ENCODE assay signal across 8 cellular contexts in the genomic region with DNA sequence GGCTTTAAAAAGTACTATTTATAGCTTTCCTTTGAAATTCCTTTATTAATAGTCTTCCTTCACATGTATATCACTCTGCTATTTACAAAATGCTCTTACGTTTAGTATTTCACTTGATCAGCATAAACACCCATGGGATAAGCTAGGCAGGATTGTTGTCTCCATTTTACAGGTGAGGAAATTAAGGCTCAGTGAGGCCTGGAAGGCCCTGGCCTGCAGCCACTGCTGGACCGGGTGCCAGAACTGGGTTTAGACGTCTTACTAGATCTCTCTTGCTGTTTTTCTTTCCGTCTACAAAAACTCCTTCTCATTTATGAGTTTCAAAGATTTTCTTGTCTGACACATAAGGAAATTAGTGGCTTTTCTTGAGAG.
DNase-seq lines count a peak whose midpoint lies in the region; ATAC-seq and TF ChIP-seq lines count a peak whose summit lies in the region.

No MANE protein-coding gene starts in this region.

- H3K9me3 ChIP-seq in breast epithelium (no peaks in the 10 kb centered on the region), gastrocnemius medialis (no peaks in the 10 kb centered on the region), uterus (no peaks in the 10 kb centered on the region)

- ATAC-seq in GM19025 (IDR thresholded peaks at IDR 0.05; ENCODE audit: low read depth, unreplicated experiment) (peak; percentile 20), HG02884 (IDR thresholded peaks at IDR 0.05; ENCODE audit: unreplicated experiment) (peak; percentile 18), gastrocnemius medialis (peak; percentile 5 to 14)

- peak overlapping the region; percentile 80 to 85 for H3K27ac ChIP-seq in breast epithelium
- H3K27ac ChIP-seq in gastrocnemius medialis: peak overlapping the region; percentile 37 to 49 (median 46)
- H3K27ac ChIP-seq in uterus: peak overlapping the region in 1 of 2 donors; percentile 16

- DNase-seq in breast epithelium (ENCODE audit: low spot score in 2 of 2): no peak
- no peak for DNase-seq in gastrocnemius medialis
- no peak for DNase-seq in SKM-1 treated with dmso at 0.1 percent for 144 hours (lab: John Stamatoyannopoulos, UW; ENCODE audit: unreplicated experiment)
- DNase-seq in NCI-H2196 treated with DMSO at 0.1 percent for 48 hours (lab: John Stamatoyannopoulos, UW; ENCODE audit: unreplicated experiment): no peak
- DNase-seq in ecto neural progenitor cell (ENCODE audit: low spot score): no peak
- no peak for DNase-seq in uterus

- no peak overlapping the region for H3K4me3 ChIP-seq in breast epithelium
- peak overlapping the region in 1 of 4 donors; percentile 0 for H3K4me3 ChIP-seq in gastrocnemius medialis
- H3K4me3 ChIP-seq in uterus: no peak overlapping the region

- H3K27me3 ChIP-seq in breast epithelium (no peaks in the 10 kb centered on the region), gastrocnemius medialis (no peaks in the 10 kb centered on the region), uterus (no peaks in the 10 kb centered on the region)

- H3K36me3 ChIP-seq in breast epithelium: no peaks in the 10 kb centered on the region
- H3K36me3 ChIP-seq in gastrocnemius medialis: no peaks in the 10 kb centered on the region
- H3K36me3 ChIP-seq in uterus: no peaks in the 10 kb centered on the region

- TF ChIP-seq CTCF in breast epithelium (IDR thresholded peaks at IDR 0.05) (no peak), gastrocnemius medialis (IDR thresholded peaks at IDR 0.05 in 4 of 5, conservative IDR thresholded peaks at IDR 0.05 in 1 of 5) (no peak), uterus (IDR thresholded peaks at IDR 0.05) (no peak)

- in situ Hi-C loops in gastrocnemius medialis (cut with MboI; ENCODE audit: low sequenced_read_pairs in 4 of 4): no loop called here

- TF ChIP-seq POLR2A in breast epithelium (IDR thresholded peaks at IDR 0.05): no peak
- no peak for TF ChIP-seq POLR2A in gastrocnemius medialis (IDR thresholded peaks at IDR 0.05)
- TF ChIP-seq POLR2A in uterus (IDR thresholded peaks at IDR 0.05): no peak

- intact Hi-C loops in breast epithelium (cut with DNase I; ENCODE audit: low total_unique reads) (no loop called here), gastrocnemius medialis (cut with DNase I; ENCODE audit: low total_unique reads) (no loop called here), uterus (cut with DNase I; ENCODE audit: low total_unique reads) (no loop called here)

- peaks cover 0 to 5% of the 10 kb centered on the region in 2 donors for H3K4me1 ChIP-seq in breast epithelium
- peaks cover 26 to 28% of the 10 kb centered on the region in 2 donors for H3K4me1 ChIP-seq in gastrocnemius medialis
- peaks cover 0 to 4% of the 10 kb centered on the region in 2 donors for H3K4me1 ChIP-seq in uterus
